In genomic region chr22:41589601-41590365, GRCh38 we compare ENCODE assay signal across 8 cellular contexts. TPM values are rescaled to one million over a fixed set of nuclear protein-coding genes. Genes with fewer than 3 reads are reported as not detected.
DNase-seq lines count a peak whose midpoint lies in the region; ATAC-seq and TF ChIP-seq lines count a peak whose summit lies in the region.

PMM1 (minus strand) TSS chr22:41589840; CDS start chr22:41589805, 35 bp downstream.

- no peak within 1 kb of the TSS; the same call in 1 of the 2 replicates for H3K14ac ChIP-seq in H9 (ENCODE audit: insufficient read depth, low read length)

- peak within 1 kb of the TSS; percentile 5 for H3K9ac ChIP-seq in H9 (ENCODE audit: extremely low read depth, insufficient read length, low read length)

- H3K4me1 ChIP-seq in H9 (ENCODE audit: insufficient read depth, low read length): no peaks in the 10 kb centered on the region

- no peak within 1 kb of the TSS for H3K27ac ChIP-seq in H9 (ENCODE audit: insufficient read length, low read depth, low read length)

- H3K27ac Mint-ChIP-seq in H9: peak within 1 kb of the TSS; percentile 91 to 96 (median 92); a peak in 6 of 7 replicates
- H3K27ac Mint-ChIP-seq in nephron progenitor cell: peak within 1 kb of the TSS; percentile 83
- peak within 1 kb of the TSS; percentile 97 to 99 for H3K27ac Mint-ChIP-seq in stimulated activated naive CD8-positive, alpha-beta T cell treated with anti-CD3 and anti-CD28 coated beads, Interleukin-15, amount 100 ng/mL, for 72 hours

- peak; percentile 100 for DNase-seq in ELR (ENCODE audit: low read depth)
- peak; percentile 100 for DNase-seq in H9
- peak; percentile 99 for DNase-seq in MG63
- DNase-seq in SHP77 treated with DMSO at 0.1 percent for 48 hours (lab: John Stamatoyannopoulos, UW): peak; percentile 97
- peak; percentile 100 for DNase-seq in activated effector memory CD4-positive, alpha-beta T cell treated with anti-CD3 and anti-CD28 coated beads, Interleukin-2, amount 50 U/mL, for 16 hours
- DNase-seq in fibroblast of the conjunctiva (ENCODE audit: low read depth): peak; percentile 100
- peak; percentile 100 for DNase-seq in nephron progenitor cell
- peak; percentile 100 for DNase-seq in stimulated activated naive CD8-positive, alpha-beta T cell treated with anti-CD3 and anti-CD28 coated beads, Interleukin-15, amount 100 ng/mL, for 72 hours

- H3K4ac ChIP-seq in H9 (ENCODE audit: low read depth, low read length): no peak within 1 kb of the TSS; the same call in 1 of the 2 replicates

- no peak within 1 kb of the TSS for H3K23ac ChIP-seq in H9 (ENCODE audit: insufficient read length, low read depth, low read length)

- H2AK5ac ChIP-seq in H9 (ENCODE audit: insufficient read length, low read length): no peak within 1 kb of the TSS

- no peak within 1 kb of the TSS for H2BK5ac ChIP-seq in H9 (ENCODE audit: insufficient read length, low read length)

- WGBS in H9 (ENCODE audit: extremely low coverage, insufficient read length, low lambda C conversion rate): no CpG with 5 or more reads among the region's 54 CpGs

- H3K9me3 Mint-ChIP-seq in H9: 0 out of 5 replicates have a peak, but pooled peaks cover 0 to 3% of the 10 kb centered on the region in 2 experiments
- no peaks in the 10 kb centered on the region for H3K9me3 Mint-ChIP-seq in nephron progenitor cell
- H3K9me3 Mint-ChIP-seq in stimulated activated naive CD8-positive, alpha-beta T cell treated with anti-CD3 and anti-CD28 coated beads, Interleukin-15, amount 100 ng/mL, for 72 hours: no peaks in the 10 kb centered on the region

- TF ChIP-seq CTCF in H9 (conservative IDR thresholded peaks at IDR 0.05) (no peak), nephron progenitor cell (IDR thresholded peaks at IDR 0.05) (no peak)

- H3K27me3 ChIP-seq in H9 (ENCODE audit: insufficient read depth, low read length) (no peaks in the 10 kb centered on the region), MG63 (no peaks in the 10 kb centered on the region)

- no peak within 1 kb of the TSS for H3T11ph ChIP-seq in H9 (ENCODE audit: low read length)

- H3K23me2 ChIP-seq in H9 (ENCODE audit: insufficient read length, low read depth, low read length, poor library complexity, severe bottlenecking): peaks cover 7% of the 10 kb centered on the region

- H3K36me3 Mint-ChIP-seq in H9 (ENCODE audit: insufficient read depth in 1 of 3, low read depth in 3 of 3) (peaks cover 0 to 3% (median 2%) of the 10 kb centered on the region in 3 experiments; a peak in 3 of 7 replicates), nephron progenitor cell (ENCODE audit: low read depth) (no peaks in the 10 kb centered on the region)

- peak within 1 kb of the TSS; percentile 86 to 92 for H3K4me3 Mint-ChIP-seq in H9
- peak within 1 kb of the TSS; percentile 93 for H3K4me3 Mint-ChIP-seq in nephron progenitor cell
- H3K4me3 Mint-ChIP-seq in stimulated activated naive CD8-positive, alpha-beta T cell treated with anti-CD3 and anti-CD28 coated beads, Interleukin-15, amount 100 ng/mL, for 72 hours: peak within 1 kb of the TSS; percentile 96 to 98

- no peak within 1 kb of the TSS for H4K5ac ChIP-seq in H9 (ENCODE audit: insufficient read length, low read depth, low read length)

- H3K79me2 ChIP-seq in H9 (ENCODE audit: insufficient read depth, low read length): no peaks in the 10 kb centered on the region

- H3K9me3 ChIP-seq in H9 (ENCODE audit: control insufficient read depth, low read depth, low read length): no peaks in the 10 kb centered on the region
- H3K9me3 ChIP-seq in MG63: no peaks in the 10 kb centered on the region

- H2AFZ ChIP-seq in H9 (ENCODE audit: low read length): no peak within 1 kb of the TSS

- peak; percentile 96 for ATAC-seq in stimulated activated naive CD8-positive, alpha-beta T cell treated with anti-CD3 and anti-CD28 coated beads, Interleukin-15, amount 100 ng/mL, for 72 hours

- H3K18ac ChIP-seq in H9 (ENCODE audit: insufficient read length, low read depth, low read length): no peak within 1 kb of the TSS

- no peak within 1 kb of the TSS for H4K91ac ChIP-seq in H9 (ENCODE audit: insufficient read length, low read depth, low read length)

- H2BK12ac ChIP-seq in H9 (ENCODE audit: insufficient read length, low read depth, low read length): no peak within 1 kb of the TSS

- peak within 1 kb of the TSS; percentile 75 for H3K4me2 ChIP-seq in H9 (ENCODE audit: insufficient read depth, insufficient read length, low read length)

- H4K20me1 ChIP-seq in H9 (ENCODE audit: control insufficient read depth, insufficient read depth, insufficient read length): no peaks in the 10 kb centered on the region

- H2BK120ac ChIP-seq in H9 (ENCODE audit: low read depth, low read length, poor library complexity, severe bottlenecking): no peak within 1 kb of the TSS

- no peak within 1 kb of the TSS for H2BK15ac ChIP-seq in H9 (ENCODE audit: low read depth, low read length)

- no peak within 1 kb of the TSS for H4K8ac ChIP-seq in H9 (replicated peaks; ENCODE audit: insufficient read length, low read depth, low read length)

- H3K4me1 Mint-ChIP-seq in H9 (peaks cover 6 to 8% of the 10 kb centered on the region in 2 experiments), nephron progenitor cell (peaks cover 24% of the 10 kb centered on the region)
- peaks cover 22% of the 10 kb centered on the region for H3K4me1 Mint-ChIP-seq in stimulated activated naive CD8-positive, alpha-beta T cell treated with anti-CD3 and anti-CD28 coated beads, Interleukin-15, amount 100 ng/mL, for 72 hours

- no peaks in the 10 kb centered on the region; the same call in 1 of the 2 replicates for H3K36me3 ChIP-seq in MG63

- no peak within 1 kb of the TSS for H3K56ac ChIP-seq in H9 (ENCODE audit: insufficient read length, low read depth, low read length)

- no peak within 1 kb of the TSS for H2BK20ac ChIP-seq in H9 (ENCODE audit: low read depth, low read length, poor library complexity, severe bottlenecking)

- H3K27me3 Mint-ChIP-seq in H9 (ENCODE audit: low read depth) (peaks cover 5% of the 10 kb centered on the region), nephron progenitor cell (ENCODE audit: low read depth, poor library complexity) (no peaks in the 10 kb centered on the region)
- H3K27me3 Mint-ChIP-seq in stimulated activated naive CD8-positive, alpha-beta T cell treated with anti-CD3 and anti-CD28 coated beads, Interleukin-15, amount 100 ng/mL, for 72 hours: no peaks in the 10 kb centered on the region

- H3K4me3 ChIP-seq in MG63: peak within 1 kb of the TSS; percentile 89

- no peaks in the 10 kb centered on the region for H3K79me1 ChIP-seq in H9 (ENCODE audit: insufficient read depth, low read depth, low read length, poor library complexity, severe bottlenecking)

RNA-seq across cellular contexts. Expression of gene PMM1, which starts in this region (rescaled TPM):
- 18.4 and 19.8 TPM in 2 replicates for total RNA-seq in H9 (2021)
- 36.1 and 37.4 TPM in 2 replicates for total RNA-seq in MG63 (2014; rRNA removed; shearing (Covaris generic); ENCODE audit: low replicate concordance)
